18 cellular contexts compared by ENCODE assay signal in the genomic region with DNA sequence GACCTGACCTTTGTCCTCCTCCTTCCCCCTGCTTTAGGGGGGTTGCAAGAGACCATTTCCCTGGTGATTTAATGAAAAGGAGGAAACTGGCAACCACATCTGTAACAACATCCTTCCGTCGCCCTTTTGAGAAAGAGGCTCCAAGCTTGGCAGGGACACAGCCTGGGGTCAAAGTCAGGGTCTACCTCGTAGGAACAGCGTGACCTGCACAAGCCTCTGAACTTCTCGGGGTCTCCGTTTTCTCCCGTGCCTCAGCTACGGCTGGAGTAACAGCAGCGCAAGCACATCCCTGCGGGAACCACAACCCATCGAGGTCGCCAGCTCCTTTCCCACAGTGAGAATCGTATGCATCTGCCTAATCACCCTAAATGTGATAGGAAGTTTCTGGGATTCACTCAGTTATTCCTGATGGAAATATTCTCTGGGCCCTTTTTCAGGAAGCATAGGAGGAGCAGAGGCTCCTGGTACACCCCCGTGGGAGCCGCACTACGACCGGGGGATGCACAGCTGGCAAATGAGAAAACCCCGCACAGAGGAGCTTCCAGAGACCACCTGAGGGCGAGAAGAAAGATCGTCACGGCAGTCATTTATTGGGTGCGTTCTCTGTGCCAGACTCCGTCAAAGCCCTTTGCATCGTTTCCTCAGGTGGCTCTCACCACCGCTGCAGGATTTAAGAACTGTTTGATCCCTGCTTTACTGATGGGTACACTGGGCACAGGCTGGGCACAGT. TPM values are rescaled to one million over a fixed set of nuclear protein-coding genes. Genes with fewer than 3 reads are reported as not detected.
"Had no signal": no experiment of that assay in that cellular context is flagged by ENCODE, and none has a peak within 500 bp of the region (broad histone marks: within the 10 kb centered on the region; RNA-seq: fewer than 3 reads in every experiment).

No MANE protein-coding gene starts in this region.

- H3K27ac ChIP-seq: breast epithelium, tibial nerve, vagina, WERI-Rb-1 had no signal

- H3K36me3 Mint-ChIP-seq: activated CD8-positive, alpha-beta memory T cell treated with anti-CD3 and anti-CD28 coated beads, Interleukin-2, amount 10 ng/mL, durations not matched to agents 7 days and 5 days; naive thymus-derived CD4-positive, alpha-beta T cell had no signal

- H3K4me1 Mint-ChIP-seq: activated CD4-positive, alpha-beta T cell treated with anti-CD3 and anti-CD28 coated beads for 36 hours; naive thymus-derived CD4-positive, alpha-beta T cell had no signal

- H3K4me3 ChIP-seq: breast epithelium, tibial nerve, vagina had no signal

- DNase-seq: activated CD4-positive, alpha-beta memory T cell treated with anti-CD3 and anti-CD28 coated beads, Interleukin-2, amount 10 ng/mL, durations not matched to agents 7 days and 5 days; activated CD4-positive, alpha-beta T cell treated with anti-CD3 and anti-CD28 coated beads for 36 hours; activated CD8-positive, alpha-beta memory T cell treated with anti-CD3 and anti-CD28 coated beads, Interleukin-2, amount 10 ng/mL, durations not matched to agents 7 days and 5 days; activated naive CD4-positive, alpha-beta T cell treated with Interleukin-2 at 50 U/mL for 16 hours; activated T-cell treated with anti-CD3 and anti-CD28 coated beads, Interleukin-2, amount 50 U/mL, for 1 hour; effector memory CD4-positive, alpha-beta T cell; mesendoderm; naive thymus-derived CD4-positive, alpha-beta T cell; stimulated activated naive CD8-positive, alpha-beta T cell treated with anti-CD3 and anti-CD28 coated beads, Interleukin-15, Interleukin-2, amounts not matched to agents 100 U/mL and 50 U/mL, for 24 hours; SW 1271; T-helper 2 cell; WERI-Rb-1 had no signal

- H3K4me1 ChIP-seq: breast epithelium had no signal

- H3K27me3 ChIP-seq: vagina had no signal

- H3K27ac Mint-ChIP-seq: activated CD4-positive, alpha-beta memory T cell treated with anti-CD3 and anti-CD28 coated beads, Interleukin-2, amount 10 ng/mL, durations not matched to agents 7 days and 5 days; activated CD4-positive, alpha-beta T cell treated with anti-CD3 and anti-CD28 coated beads for 36 hours; activated CD8-positive, alpha-beta memory T cell treated with anti-CD3 and anti-CD28 coated beads, Interleukin-2, amount 10 ng/mL, durations not matched to agents 7 days and 5 days; activated T-helper 2 cell treated with anti-CD3 and anti-CD28 coated beads, Interferon-gamma antibody, Interleukin-2, Interleukin-4, amounts not matched to agents 10 μg/mL and 5 μg/mL and 100 μg/mL, durations not matched to agents 14 hours and 24 hours and 36 hours; dendritic cell treated with granulocyte-macrophage colony-stimulating factor and Interleukin-4, amounts not matched to agents 40 ng/mL and 50 ng/mL, for 4 days; naive thymus-derived CD4-positive, alpha-beta T cell had no signal

- H3K4me3 Mint-ChIP-seq: activated CD4-positive, alpha-beta memory T cell treated with anti-CD3 and anti-CD28 coated beads, Interleukin-2, amount 10 ng/mL, durations not matched to agents 7 days and 5 days; activated CD4-positive, alpha-beta T cell treated with anti-CD3 and anti-CD28 coated beads for 36 hours; activated CD8-positive, alpha-beta memory T cell treated with anti-CD3 and anti-CD28 coated beads, Interleukin-2, amount 10 ng/mL, durations not matched to agents 7 days and 5 days; dendritic cell treated with granulocyte-macrophage colony-stimulating factor and Interleukin-4, amounts not matched to agents 40 ng/mL and 50 ng/mL, for 4 days; naive thymus-derived CD4-positive, alpha-beta T cell had no signal

- H3K36me3 ChIP-seq: breast epithelium, tibial nerve, vagina, WERI-Rb-1 had no signal

- ATAC-seq: activated CD4-positive, alpha-beta T cell treated with anti-CD3 and anti-CD28 coated beads for 36 hours; activated CD8-positive, alpha-beta memory T cell treated with anti-CD3 and anti-CD28 coated beads, Interleukin-2, amount 10 ng/mL, durations not matched to agents 7 days and 5 days; naive thymus-derived CD4-positive, alpha-beta T cell; stimulated activated naive CD8-positive, alpha-beta T cell treated with anti-CD3 and anti-CD28 coated beads, Interleukin-15, Interleukin-2, amounts not matched to agents 100 U/mL and 50 U/mL, for 24 hours had no signal

- H3K9me3 Mint-ChIP-seq: activated CD4-positive, alpha-beta memory T cell treated with anti-CD3 and anti-CD28 coated beads, Interleukin-2, amount 10 ng/mL, durations not matched to agents 7 days and 5 days; activated T-helper 2 cell treated with anti-CD3 and anti-CD28 coated beads, Interferon-gamma antibody, Interleukin-2, Interleukin-4, amounts not matched to agents 10 μg/mL and 5 μg/mL and 100 μg/mL, durations not matched to agents 14 hours and 24 hours and 36 hours; dendritic cell treated with granulocyte-macrophage colony-stimulating factor and Interleukin-4, amounts not matched to agents 40 ng/mL and 50 ng/mL, for 4 days; naive thymus-derived CD4-positive, alpha-beta T cell had no signal

- H3K9me3 ChIP-seq: breast epithelium, tibial nerve, vagina had no signal

RNA-seq across cellular contexts. Expression of gene PPP2R2C, which starts 24.7 kb away (rescaled TPM):
- total RNA-seq: activated CD4-positive, alpha-beta memory T cell treated with anti-CD3 and anti-CD28 coated beads, Interleukin-2, amount 10 ng/mL, durations not matched to agents 7 days and 5 days; activated CD8-positive, alpha-beta memory T cell treated with anti-CD3 and anti-CD28 coated beads, Interleukin-2, amount 10 ng/mL, durations not matched to agents 7 days and 5 days; activated T-helper 2 cell treated with anti-CD3 and anti-CD28 coated beads, Interferon-gamma antibody, Interleukin-2, Interleukin-4, amounts not matched to agents 10 μg/mL and 5 μg/mL and 100 μg/mL, durations not matched to agents 14 hours and 24 hours and 36 hours; fibroblast of villous mesenchyme; naive thymus-derived CD4-positive, alpha-beta T cell had no signal
